Comparison of ENCODE assay signal across 2 cellular contexts in the genomic region with DNA sequence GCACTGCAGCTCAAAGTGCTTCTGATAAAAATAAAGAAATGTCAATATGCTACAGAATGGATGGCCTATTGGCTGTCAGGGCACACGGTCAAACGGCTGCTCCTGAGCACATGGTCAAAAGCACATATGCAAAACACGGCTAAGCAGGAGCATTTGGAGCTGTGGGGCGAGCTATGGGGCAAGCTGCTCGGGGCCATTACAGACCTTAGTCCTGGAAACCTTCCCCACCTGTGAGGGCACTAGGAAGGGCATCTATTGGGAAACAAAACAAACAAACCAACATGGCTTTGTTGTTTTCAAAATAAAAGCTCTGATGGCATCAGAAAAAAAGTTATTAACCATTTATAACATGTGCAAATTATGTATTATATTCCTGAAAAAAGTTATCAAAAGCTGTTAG.
TF ChIP-seq lines count a peak whose summit lies in the region.

No MANE protein-coding gene starts in this region.

TF ChIP-seq in liver, 16 proteins besides CTCF, POLR2A, EP300 and RAD21:
- TF ChIP-seq MAX (IDR thresholded peaks at IDR 0.05) (peak; percentile 38), SP1 (IDR thresholded peaks at IDR 0.05) (peak; percentile 34), HNF4G (IDR thresholded peaks at IDR 0.05) (no peak), YY1 (IDR thresholded peaks at IDR 0.05) (peak; percentile 72), FOXA2 (IDR thresholded peaks at IDR 0.05) (no peak), ATF3 (IDR thresholded peaks at IDR 0.05) (no peak), GABPA (IDR thresholded peaks at IDR 0.05 in 1 of 2, conservative IDR thresholded peaks at IDR 0.05 in 1 of 2) (peak in 1 of 2 donors; percentile 9), HNF4A (conservative IDR thresholded peaks at IDR 0.05) (peak; percentile 48 to 49), JUND (IDR thresholded peaks at IDR 0.05) (no peak), RXRA (IDR thresholded peaks at IDR 0.05) (peak in 1 of 2 donors; percentile 58)

TF ChIP-seq in HepG2, 621 proteins besides CTCF, POLR2A, EP300 and RAD21 (continued from another document):
- TF ChIP-seq, protein P1, sequence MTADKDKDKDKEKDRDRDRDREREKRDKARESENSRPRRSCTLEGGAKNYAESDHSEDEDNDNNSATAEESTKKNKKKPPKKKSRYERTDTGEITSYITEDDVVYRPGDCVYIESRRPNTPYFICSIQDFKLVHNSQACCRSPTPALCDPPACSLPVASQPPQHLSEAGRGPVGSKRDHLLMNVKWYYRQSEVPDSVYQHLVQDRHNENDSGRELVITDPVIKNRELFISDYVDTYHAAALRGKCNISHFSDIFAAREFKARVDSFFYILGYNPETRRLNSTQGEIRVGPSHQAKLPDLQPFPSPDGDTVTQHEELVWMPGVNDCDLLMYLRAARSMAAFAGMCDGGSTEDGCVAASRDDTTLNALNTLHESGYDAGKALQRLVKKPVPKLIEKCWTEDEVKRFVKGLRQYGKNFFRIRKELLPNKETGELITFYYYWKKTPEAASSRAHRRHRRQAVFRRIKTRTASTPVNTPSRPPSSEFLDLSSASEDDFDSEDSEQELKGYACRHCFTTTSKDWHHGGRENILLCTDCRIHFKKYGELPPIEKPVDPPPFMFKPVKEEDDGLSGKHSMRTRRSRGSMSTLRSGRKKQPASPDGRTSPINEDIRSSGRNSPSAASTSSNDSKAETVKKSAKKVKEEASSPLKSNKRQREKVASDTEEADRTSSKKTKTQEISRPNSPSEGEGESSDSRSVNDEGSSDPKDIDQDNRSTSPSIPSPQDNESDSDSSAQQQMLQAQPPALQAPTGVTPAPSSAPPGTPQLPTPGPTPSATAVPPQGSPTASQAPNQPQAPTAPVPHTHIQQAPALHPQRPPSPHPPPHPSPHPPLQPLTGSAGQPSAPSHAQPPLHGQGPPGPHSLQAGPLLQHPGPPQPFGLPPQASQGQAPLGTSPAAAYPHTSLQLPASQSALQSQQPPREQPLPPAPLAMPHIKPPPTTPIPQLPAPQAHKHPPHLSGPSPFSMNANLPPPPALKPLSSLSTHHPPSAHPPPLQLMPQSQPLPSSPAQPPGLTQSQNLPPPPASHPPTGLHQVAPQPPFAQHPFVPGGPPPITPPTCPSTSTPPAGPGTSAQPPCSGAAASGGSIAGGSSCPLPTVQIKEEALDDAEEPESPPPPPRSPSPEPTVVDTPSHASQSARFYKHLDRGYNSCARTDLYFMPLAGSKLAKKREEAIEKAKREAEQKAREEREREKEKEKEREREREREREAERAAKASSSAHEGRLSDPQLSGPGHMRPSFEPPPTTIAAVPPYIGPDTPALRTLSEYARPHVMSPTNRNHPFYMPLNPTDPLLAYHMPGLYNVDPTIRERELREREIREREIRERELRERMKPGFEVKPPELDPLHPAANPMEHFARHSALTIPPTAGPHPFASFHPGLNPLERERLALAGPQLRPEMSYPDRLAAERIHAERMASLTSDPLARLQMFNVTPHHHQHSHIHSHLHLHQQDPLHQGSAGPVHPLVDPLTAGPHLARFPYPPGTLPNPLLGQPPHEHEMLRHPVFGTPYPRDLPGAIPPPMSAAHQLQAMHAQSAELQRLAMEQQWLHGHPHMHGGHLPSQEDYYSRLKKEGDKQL (CRISPR knock-in tag; IDR thresholded peaks at IDR 0.05; ENCODE audit: low read depth) = no peak
- TF ChIP-seq XBP1 (CRISPR knock-in tag; IDR thresholded peaks at IDR 0.05) (no peak), ATF1 (CRISPR knock-in tag; IDR thresholded peaks at IDR 0.05) (no peak), NFIC (IDR thresholded peaks at IDR 0.05; ENCODE audit: low read length) (no peak), FLYWCH1 (CRISPR knock-in tag; IDR thresholded peaks at IDR 0.05) (no peak), ZNF136 (CRISPR knock-in tag; IDR thresholded peaks at IDR 0.05; ENCODE audit: low read depth) (no peak), NR0B2 (CRISPR knock-in tag; IDR thresholded peaks at IDR 0.05) (no peak), TBP (CRISPR knock-in tag; IDR thresholded peaks at IDR 0.05) (no peak), ZNF83 (CRISPR knock-in tag; IDR thresholded peaks at IDR 0.05; ENCODE audit: borderline replicate concordance) (no peak), ZNF672 (CRISPR knock-in tag; IDR thresholded peaks at IDR 0.05) (no peak), ZBTB8A (CRISPR knock-in tag; IDR thresholded peaks at IDR 0.05; ENCODE audit: borderline replicate concordance, low read depth) (no peak), ZNF441 (CRISPR knock-in tag; IDR thresholded peaks at IDR 0.05; ENCODE audit: borderline replicate concordance) (no peak), NFYC (CRISPR knock-in tag; IDR thresholded peaks at IDR 0.05) (no peak), ZNF782 (CRISPR knock-in tag; IDR thresholded peaks at IDR 0.05; ENCODE audit: borderline replicate concordance) (no peak), XRCC5 (optimal IDR thresholded peaks at IDR 0.05; ENCODE audit: low read length) (no peak)
- TF ChIP-seq, protein P2, sequence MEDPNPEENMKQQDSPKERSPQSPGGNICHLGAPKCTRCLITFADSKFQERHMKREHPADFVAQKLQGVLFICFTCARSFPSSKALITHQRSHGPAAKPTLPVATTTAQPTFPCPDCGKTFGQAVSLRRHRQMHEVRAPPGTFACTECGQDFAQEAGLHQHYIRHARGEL (CRISPR knock-in tag; IDR thresholded peaks at IDR 0.05) = no peak
- TF ChIP-seq, protein P3, sequence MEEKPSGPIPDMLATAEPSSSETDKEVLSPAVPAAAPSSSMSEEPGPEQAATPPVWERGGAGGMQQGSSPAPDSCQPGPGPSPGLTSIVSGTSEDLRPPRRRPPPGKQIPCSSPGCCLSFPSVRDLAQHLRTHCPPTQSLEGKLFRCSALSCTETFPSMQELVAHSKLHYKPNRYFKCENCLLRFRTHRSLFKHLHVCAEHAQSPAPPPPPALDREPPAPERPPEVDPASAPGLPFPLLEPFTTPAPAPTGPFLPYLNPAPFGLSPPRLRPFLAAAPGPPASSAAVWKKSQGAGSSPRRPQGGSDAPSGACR (CRISPR knock-in tag; IDR thresholded peaks at IDR 0.05) = no peak
